Comparison of ENCODE assay signal across 10 cellular contexts in genomic region chr5:71922584-71923106, GRCh38.
DNase-seq lines count a peak whose midpoint lies in the region; ATAC-seq and TF ChIP-seq lines count a peak whose summit lies in the region.
"Had no signal": no experiment of that assay in that cellular context is flagged by ENCODE, and none has a peak within 500 bp of the region (broad histone marks: within the 10 kb centered on the region; RNA-seq: fewer than 3 reads in every experiment).

No MANE protein-coding gene starts in this region.

- no peak for TF ChIP-seq CTCF in HEK293 (tag by site-specific recombination; IDR thresholded peaks at IDR 0.05)
- TF ChIP-seq CTCF in foreskin fibroblast (IDR thresholded peaks at IDR 0.05; ENCODE audit: low read depth, low read length) = no peak

- H3K9me3 ChIP-seq in HEK293 (ENCODE audit: control insufficient read depth, insufficient read depth, low read depth, low read length) = no peaks in the 10 kb centered on the region

- DNase-seq in SW 1271 (lab: John Stamatoyannopoulos, UW) = peak; percentile 92 to 98
- DNase-seq in foreskin fibroblast = peak; percentile 7 to 36
- DNase-seq in renal cortical epithelial cell (ENCODE audit: low read depth) = peak; percentile 96
- DNase-seq in HK-2 (ENCODE audit: unreplicated experiment) = no peak
- no peak for DNase-seq in NCI-H2227 (lab: John Stamatoyannopoulos, UW; ENCODE audit: unreplicated experiment)
- DNase-seq in activated effector memory CD4-positive, alpha-beta T cell treated with Interleukin-2 at 50 U/mL for 16 hours = no peak
- no peak for DNase-seq in sciatic nerve (ENCODE audit: low spot score)
- DNase-seq: NCI-H1105 treated with DMSO at 0.1 percent for 48 hours had no signal

- no peak overlapping the region for H3K4me3 ChIP-seq in HEK293 (ENCODE audit: low read depth, low read length)
- no peak overlapping the region for H3K4me3 ChIP-seq in foreskin fibroblast (ENCODE audit: low read depth in 1 of 2, low read length in 2 of 2)

- intact Hi-C loops in sciatic nerve (cut with DNase I) = no loop called here

- H3K4me1 ChIP-seq in HEK293 (ENCODE audit: control insufficient read depth, insufficient read depth, low read length) = peaks cover 7% of the 10 kb centered on the region; the same call in 1 of the 2 replicates

- POLR2A ChIA-PET in HEK293 (lab: Yijun Ruan, JAX) = no interaction called here

- ATAC-seq in sciatic nerve = no peak

- no peak overlapping the region for H3K27ac ChIP-seq in HEK293 (ENCODE audit: extremely low read depth, low read depth, low read length)
- H3K27ac ChIP-seq: VCaP had no signal

- CTCF ChIA-PET in HEK293 (lab: Yijun Ruan, JAX) = interaction anchor here (0.6 to 1.2 kb wide), 2 partner anchors 9 to 10 kb away, joined by 3 read pairs; no protein-coding TSS in a partner anchor

- H3K36me3 ChIP-seq in HEK293 (ENCODE audit: control insufficient read depth in 2 of 2, insufficient read depth in 1 of 2, low read length in 2 of 2) = no peaks in the 10 kb centered on the region

TF ChIP-seq in HEK293, 187 proteins besides CTCF, POLR2A, EP300 and RAD21:
- TF ChIP-seq ZNF510 (tag by site-specific recombination; IDR thresholded peaks at IDR 0.05; ENCODE audit: insufficient replicate concordance) (no peak), HOXD13 (CRISPR knock-in tag; IDR thresholded peaks at IDR 0.05; ENCODE audit: borderline replicate concordance) (no peak), ZBTB48 (tag by site-specific recombination; IDR thresholded peaks at IDR 0.05) (no peak), ZBTB11 (tag by site-specific recombination; conservative IDR thresholded peaks at IDR 0.05; ENCODE audit: low read depth) (0 out of 2 replicates have a peak, but pooled peaks have one; percentile 20), ZNF362 (tag by site-specific recombination; IDR thresholded peaks at IDR 0.05) (0 out of 2 replicates have a peak, but pooled peaks have one; percentile 27)

Comparison
In these comparisons a context has a peak if more than half of its experiments do, and no peak if none do; other contexts are left out.
1. DNase-seq: peak in SW 1271 (2 of 2), foreskin fibroblast (2 of 2) and renal cortical epithelial cell (single experiment); none in HK-2 (single experiment), NCI-H2227 (single experiment), activated effector memory CD4-positive, alpha-beta T cell treated with Interleukin-2 at 50 U/mL for 16 hours (single experiment) and sciatic nerve (single experiment).